ENCODE assay signal across 14 cellular contexts in the genomic region with DNA sequence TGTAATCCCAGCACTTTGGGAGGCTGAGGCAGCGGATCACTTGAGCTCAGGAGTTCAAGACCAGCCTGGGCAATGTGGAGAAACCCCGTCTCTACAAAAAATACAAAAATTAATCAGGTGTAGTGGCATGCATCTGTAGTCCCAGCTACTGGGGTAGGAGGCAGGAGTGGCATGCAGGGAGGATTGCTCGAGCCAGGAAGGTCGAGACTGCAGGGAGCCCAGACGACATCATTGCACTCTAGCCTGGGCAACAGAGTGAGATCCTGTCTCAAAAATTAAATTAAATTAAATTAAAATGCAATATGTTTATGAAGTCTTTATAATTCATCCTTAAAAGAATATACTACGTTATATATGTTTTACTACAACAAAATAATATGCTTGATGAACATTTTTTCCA.
"Had no signal": no experiment of that assay in that cellular context is flagged by ENCODE, and none has a peak within 500 bp of the region (broad histone marks: within the 10 kb centered on the region; RNA-seq: fewer than 3 reads in every experiment).

No MANE protein-coding gene starts in this region.

- H3K4me1 ChIP-seq: vagina had no signal

- H3K9me3 ChIP-seq: ascending aorta, esophagus squamous epithelium, neutrophil, thyroid gland, vagina had no signal

- DNase-seq: activated CD4-positive, alpha-beta T cell treated with anti-CD3 and anti-CD28 coated beads, Interleukin-2, amount 10 ng/mL, durations not matched to agents 7 days and 5 days; activated CD8-positive, alpha-beta memory T cell treated with anti-CD3 and anti-CD28 coated beads for 24 hours; activated naive CD8-positive, alpha-beta T cell treated with anti-CD3 and anti-CD28 coated beads, Interleukin-2, amount 10 ng/mL, durations not matched to agents 7 days and 5 days; effector CD4-positive, alpha-beta T cell; esophagus squamous epithelium; hypothalamus; kidney glomerular epithelial cell; stimulated activated CD4-positive, alpha-beta T cell treated with anti-CD3 and anti-CD28 coated beads, Interleukin-12 subunit alpha, Interleukin-12 subunit beta, amount 100 ng/mL, for 4 hours; stimulated activated CD4-positive, alpha-beta T cell treated with anti-CD3 and anti-CD28 coated beads, Interleukin-2, amount 100 ng/mL, for 24 hours; thyroid gland had no signal

- H3K27me3 ChIP-seq: ascending aorta, esophagus squamous epithelium, thyroid gland, vagina had no signal

- FAIRE-seq: endothelial cell of umbilical vein had no signal

- H3K4me3 ChIP-seq: ascending aorta, esophagus squamous epithelium, thyroid gland, vagina had no signal

- H3K27ac ChIP-seq: ascending aorta, neutrophil had no signal

- H3K36me3 ChIP-seq: ascending aorta, esophagus squamous epithelium, neutrophil, thyroid gland, vagina had no signal
